Comparison of ENCODE assay signal across 10 cellular contexts in genomic region chr1:210726621-210727020, GRCh38.
DNase-seq lines count a peak whose midpoint lies in the region; ATAC-seq and TF ChIP-seq lines count a peak whose summit lies in the region.
"Had no signal": no experiment of that assay in that cellular context is flagged by ENCODE, and none has a peak within 500 bp of the region (broad histone marks: within the 10 kb centered on the region; RNA-seq: fewer than 3 reads in every experiment).

No MANE protein-coding gene starts in this region.

- H3K27me3 Mint-ChIP-seq in activated CD4-positive, alpha-beta T cell treated with anti-CD3 and anti-CD28 coated beads, Interleukin-2, amount 10 ng/mL, durations not matched to agents 7 days and 5 days = peaks cover 5% of the 10 kb centered on the region

- H3K27me3 ChIP-seq in left ventricle myocardium inferior (ENCODE audit: low read depth) (peaks cover 21% of the 10 kb centered on the region), esophagus muscularis mucosa (peaks cover 0 to 9% (median 0%) of the 10 kb centered on the region in 4 donors)

- H3K27ac Mint-ChIP-seq in activated CD4-positive, alpha-beta T cell treated with anti-CD3 and anti-CD28 coated beads, Interleukin-2, amount 10 ng/mL, durations not matched to agents 7 days and 5 days = no peak overlapping the region
- H3K27ac Mint-ChIP-seq: activated B cell treated with CpG ODN at 0.5 μM for 24 hours had no signal

- peaks cover 3% of the 10 kb centered on the region for H3K4me1 Mint-ChIP-seq in activated CD4-positive, alpha-beta T cell treated with anti-CD3 and anti-CD28 coated beads, Interleukin-2, amount 10 ng/mL, durations not matched to agents 7 days and 5 days
- H3K4me1 Mint-ChIP-seq: activated B cell treated with CpG ODN at 0.5 μM for 24 hours had no signal

- H3K9me3 ChIP-seq in left ventricle myocardium inferior (replicated peaks) (no peaks in the 10 kb centered on the region), esophagus muscularis mucosa (no peaks in the 10 kb centered on the region)
- H3K9me3 ChIP-seq: Caco-2 had no signal

- H3K36me3 ChIP-seq in left ventricle myocardium inferior = no peaks in the 10 kb centered on the region
- no peaks in the 10 kb centered on the region for H3K36me3 ChIP-seq in esophagus muscularis mucosa

- H3K4me1 ChIP-seq in left ventricle myocardium inferior = no peaks in the 10 kb centered on the region
- no peaks in the 10 kb centered on the region for H3K4me1 ChIP-seq in esophagus muscularis mucosa
- H3K4me1 ChIP-seq: Caco-2 had no signal

- H3K27ac ChIP-seq in left ventricle myocardium inferior (replicated peaks) (no peak overlapping the region), esophagus muscularis mucosa (replicated peaks in 1 of 4) (no peak overlapping the region)

- intact Hi-C loops in left ventricle myocardium inferior (cut with micrococcal nuclease) = no loop called here
- intact Hi-C loops in esophagus muscularis mucosa (cut with DNase I) = no loop called here

- in situ Hi-C loops in ACHN (cut with HindIII; ENCODE audit: low pct_ligation_motif_present, low pct_unique_long_range_greater_than_20kb, low sequenced_read_pairs) = no loop called here

- POLR2A ChIA-PET in activated CD4-positive, alpha-beta T cell treated with anti-CD3 and anti-CD28 coated beads, Interleukin-2, amount 10 ng/mL, durations not matched to agents 7 days and 5 days (lab: Charles Lee) = no interaction called here

- no peak overlapping the region for H3K4me3 ChIP-seq in left ventricle myocardium inferior
- H3K4me3 ChIP-seq in esophagus muscularis mucosa = no peak overlapping the region

- no peak for TF ChIP-seq CTCF in left ventricle myocardium inferior (IDR thresholded peaks at IDR 0.05; ENCODE audit: borderline replicate concordance)
- TF ChIP-seq CTCF in esophagus muscularis mucosa (IDR thresholded peaks at IDR 0.05) = no peak

- peak; percentile 61 for ATAC-seq in HG03432 (IDR thresholded peaks at IDR 0.05; ENCODE audit: unreplicated experiment)

- no peak for TF ChIP-seq EP300 in esophagus muscularis mucosa (IDR thresholded peaks at IDR 0.05)

- WGBS in esophagus muscularis mucosa = 0% methylated on average over 2 of the region's 2 CpGs

- H3K36me3 Mint-ChIP-seq in activated CD4-positive, alpha-beta T cell treated with anti-CD3 and anti-CD28 coated beads, Interleukin-2, amount 10 ng/mL, durations not matched to agents 7 days and 5 days (ENCODE audit: low read depth) = no peaks in the 10 kb centered on the region

- no peaks in the 10 kb centered on the region for H3K9me3 Mint-ChIP-seq in activated CD4-positive, alpha-beta T cell treated with anti-CD3 and anti-CD28 coated beads, Interleukin-2, amount 10 ng/mL, durations not matched to agents 7 days and 5 days
- H3K9me3 Mint-ChIP-seq: activated B cell treated with CpG ODN at 0.5 μM for 24 hours had no signal

- DNase-seq in ACHN (peak; percentile 55), iPS DF 4.7 (ENCODE audit: extremely low read depth, low spot score) (peak; percentile 38), NCI-H1694 (lab: John Stamatoyannopoulos, UW) (no peak), left ventricle myocardium inferior (no peak), esophagus muscularis mucosa (ENCODE audit: extremely low spot score) (no peak), NCI-H1694 treated with DMSO at 0.1 percent for 48 hours (lab: John Stamatoyannopoulos, UW) (no peak)
- peak; percentile 50 for DNase-seq in activated CD4-positive, alpha-beta T cell treated with anti-CD3 and anti-CD28 coated beads, Interleukin-2, amount 10 ng/mL, durations not matched to agents 7 days and 5 days
- DNase-seq: activated B cell treated with CpG ODN at 0.5 μM for 24 hours had no signal

- no peak overlapping the region for H3K4me3 Mint-ChIP-seq in activated CD4-positive, alpha-beta T cell treated with anti-CD3 and anti-CD28 coated beads, Interleukin-2, amount 10 ng/mL, durations not matched to agents 7 days and 5 days
- H3K4me3 Mint-ChIP-seq: activated B cell treated with CpG ODN at 0.5 μM for 24 hours had no signal

- CTCF ChIA-PET in activated CD4-positive, alpha-beta T cell treated with anti-CD3 and anti-CD28 coated beads, Interleukin-2, amount 10 ng/mL, durations not matched to agents 7 days and 5 days (lab: Charles Lee) = no interaction called here

- TF ChIP-seq POLR2A in esophagus muscularis mucosa (IDR thresholded peaks at IDR 0.05; ENCODE audit: low read depth) = no peak

Comparison
In these comparisons a context has a peak if more than half of its experiments do, and no peak if none do; other contexts are left out.
1. DNase-seq: peak in ACHN (single experiment), activated CD4-positive, alpha-beta T cell treated with anti-CD3 and anti-CD28 coated beads, Interleukin-2, amount 10 ng/mL, durations not matched to agents 7 days and 5 days (single experiment) and iPS DF 4.7 (single experiment); none in NCI-H1694 (single experiment), left ventricle myocardium inferior (single experiment), esophagus muscularis mucosa (single experiment) and NCI-H1694 treated with DMSO at 0.1 percent for 48 hours (single experiment).